In genomic region chrX:40085714-40086113, GRCh38 we compare ENCODE assay signal across 1 cellular context.
TF ChIP-seq lines count a peak whose summit lies in the region.

No MANE protein-coding gene starts in this region.

TF ChIP-seq in SK-N-SH treated with all-trans-retinoic acid at 6 μM for 48 hours, 23 proteins besides CTCF, POLR2A, EP300 and RAD21 (continued from another document):
- TF ChIP-seq, protein P1, sequence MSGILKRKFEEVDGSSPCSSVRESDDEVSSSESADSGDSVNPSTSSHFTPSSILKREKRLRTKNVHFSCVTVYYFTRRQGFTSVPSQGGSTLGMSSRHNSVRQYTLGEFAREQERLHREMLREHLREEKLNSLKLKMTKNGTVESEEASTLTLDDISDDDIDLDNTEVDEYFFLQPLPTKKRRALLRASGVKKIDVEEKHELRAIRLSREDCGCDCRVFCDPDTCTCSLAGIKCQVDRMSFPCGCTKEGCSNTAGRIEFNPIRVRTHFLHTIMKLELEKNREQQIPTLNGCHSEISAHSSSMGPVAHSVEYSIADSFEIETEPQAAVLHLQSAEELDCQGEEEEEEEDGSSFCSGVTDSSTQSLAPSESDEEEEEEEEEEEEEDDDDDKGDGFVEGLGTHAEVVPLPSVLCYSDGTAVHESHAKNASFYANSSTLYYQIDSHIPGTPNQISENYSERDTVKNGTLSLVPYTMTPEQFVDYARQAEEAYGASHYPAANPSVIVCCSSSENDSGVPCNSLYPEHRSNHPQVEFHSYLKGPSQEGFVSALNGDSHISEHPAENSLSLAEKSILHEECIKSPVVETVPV (CRISPR knock-in tag; IDR thresholded peaks at IDR 0.05) = no peak
- TF ChIP-seq ZFP30 (CRISPR knock-in tag; IDR thresholded peaks at IDR 0.05) (no peak), SNAI2 (CRISPR knock-in tag; IDR thresholded peaks at IDR 0.05) (no peak), ESRRG (CRISPR knock-in tag; IDR thresholded peaks at IDR 0.05) (no peak), TCF4 (CRISPR knock-in tag; IDR thresholded peaks at IDR 0.05; ENCODE audit: borderline replicate concordance) (no peak), ISL1 (CRISPR knock-in tag; IDR thresholded peaks at IDR 0.05) (no peak), OSR1 (CRISPR knock-in tag; IDR thresholded peaks at IDR 0.05) (no peak)
- TF ChIP-seq, protein P2, sequence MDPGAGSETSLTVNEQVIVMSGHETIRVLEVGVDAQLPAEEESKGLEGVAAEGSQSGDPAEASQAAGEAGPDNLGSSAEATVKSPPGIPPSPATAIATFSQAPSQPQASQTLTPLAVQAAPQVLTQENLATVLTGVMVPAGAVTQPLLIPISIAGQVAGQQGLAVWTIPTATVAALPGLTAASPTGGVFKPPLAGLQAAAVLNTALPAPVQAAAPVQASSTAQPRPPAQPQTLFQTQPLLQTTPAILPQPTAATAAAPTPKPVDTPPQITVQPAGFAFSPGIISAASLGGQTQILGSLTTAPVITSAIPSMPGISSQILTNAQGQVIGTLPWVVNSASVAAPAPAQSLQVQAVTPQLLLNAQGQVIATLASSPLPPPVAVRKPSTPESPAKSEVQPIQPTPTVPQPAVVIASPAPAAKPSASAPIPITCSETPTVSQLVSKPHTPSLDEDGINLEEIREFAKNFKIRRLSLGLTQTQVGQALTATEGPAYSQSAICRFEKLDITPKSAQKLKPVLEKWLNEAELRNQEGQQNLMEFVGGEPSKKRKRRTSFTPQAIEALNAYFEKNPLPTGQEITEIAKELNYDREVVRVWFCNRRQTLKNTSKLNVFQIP (CRISPR knock-in tag; IDR thresholded peaks at IDR 0.05; ENCODE audit: borderline replicate concordance, low read depth) = no peak
- TF ChIP-seq, protein P3, sequence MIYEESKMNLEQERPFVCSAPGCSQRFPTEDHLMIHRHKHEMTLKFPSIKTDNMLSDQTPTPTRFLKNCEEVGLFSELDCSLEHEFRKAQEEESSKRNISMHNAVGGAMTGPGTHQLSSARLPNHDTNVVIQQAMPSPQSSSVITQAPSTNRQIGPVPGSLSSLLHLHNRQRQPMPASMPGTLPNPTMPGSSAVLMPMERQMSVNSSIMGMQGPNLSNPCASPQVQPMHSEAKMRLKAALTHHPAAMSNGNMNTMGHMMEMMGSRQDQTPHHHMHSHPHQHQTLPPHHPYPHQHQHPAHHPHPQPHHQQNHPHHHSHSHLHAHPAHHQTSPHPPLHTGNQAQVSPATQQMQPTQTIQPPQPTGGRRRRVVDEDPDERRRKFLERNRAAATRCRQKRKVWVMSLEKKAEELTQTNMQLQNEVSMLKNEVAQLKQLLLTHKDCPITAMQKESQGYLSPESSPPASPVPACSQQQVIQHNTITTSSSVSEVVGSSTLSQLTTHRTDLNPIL (CRISPR knock-in tag; IDR thresholded peaks at IDR 0.05; ENCODE audit: low read depth) = no peak
- TF ChIP-seq, protein P4, sequence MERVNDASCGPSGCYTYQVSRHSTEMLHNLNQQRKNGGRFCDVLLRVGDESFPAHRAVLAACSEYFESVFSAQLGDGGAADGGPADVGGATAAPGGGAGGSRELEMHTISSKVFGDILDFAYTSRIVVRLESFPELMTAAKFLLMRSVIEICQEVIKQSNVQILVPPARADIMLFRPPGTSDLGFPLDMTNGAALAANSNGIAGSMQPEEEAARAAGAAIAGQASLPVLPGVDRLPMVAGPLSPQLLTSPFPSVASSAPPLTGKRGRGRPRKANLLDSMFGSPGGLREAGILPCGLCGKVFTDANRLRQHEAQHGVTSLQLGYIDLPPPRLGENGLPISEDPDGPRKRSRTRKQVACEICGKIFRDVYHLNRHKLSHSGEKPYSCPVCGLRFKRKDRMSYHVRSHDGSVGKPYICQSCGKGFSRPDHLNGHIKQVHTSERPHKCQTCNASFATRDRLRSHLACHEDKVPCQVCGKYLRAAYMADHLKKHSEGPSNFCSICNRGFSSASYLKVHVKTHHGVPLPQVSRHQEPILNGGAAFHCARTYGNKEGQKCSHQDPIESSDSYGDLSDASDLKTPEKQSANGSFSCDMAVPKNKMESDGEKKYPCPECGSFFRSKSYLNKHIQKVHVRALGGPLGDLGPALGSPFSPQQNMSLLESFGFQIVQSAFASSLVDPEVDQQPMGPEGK (CRISPR knock-in tag; IDR thresholded peaks at IDR 0.05; ENCODE audit: borderline replicate concordance) = no peak
